8 cellular contexts compared by ENCODE assay signal in the genomic region with DNA sequence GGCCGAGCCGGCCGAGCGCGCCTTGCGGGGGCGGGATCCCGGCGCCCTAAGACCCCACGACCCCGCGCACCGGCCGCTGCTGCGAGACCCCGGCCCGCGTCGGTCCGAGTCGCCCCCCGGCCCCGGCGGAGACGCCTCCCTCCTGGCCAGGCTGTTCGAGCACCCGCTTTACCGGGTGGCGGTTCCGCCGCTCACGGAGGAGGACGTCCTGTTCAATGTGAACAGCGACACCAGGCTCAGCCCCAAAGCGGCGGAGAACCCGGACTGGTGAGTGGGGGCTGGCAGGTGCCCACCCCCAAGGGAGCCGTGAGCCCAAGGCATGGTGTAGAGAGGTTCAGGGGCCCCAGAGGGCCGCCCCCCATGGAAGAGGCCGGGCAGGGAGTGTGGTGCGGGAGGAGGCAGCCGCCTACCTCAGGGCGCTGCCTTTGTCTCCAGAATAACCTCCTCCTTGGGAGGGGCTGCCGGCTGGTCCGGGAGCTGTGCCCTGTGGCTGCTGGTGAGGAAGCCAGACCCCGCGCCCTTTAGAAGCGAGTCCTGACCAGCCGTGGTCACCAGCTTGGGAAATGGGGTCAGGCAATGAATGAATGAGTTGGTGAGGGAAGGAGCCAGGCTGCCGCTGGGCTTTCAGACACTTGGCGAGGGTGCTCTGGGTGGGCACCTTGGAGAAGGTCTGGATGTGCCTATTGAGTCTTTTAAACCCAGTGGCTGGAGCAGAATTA. TPM values are rescaled to one million over a fixed set of nuclear protein-coding genes. Genes with fewer than 3 reads are reported as not detected.
DNase-seq lines count a peak whose midpoint lies in the region; ATAC-seq and TF ChIP-seq lines count a peak whose summit lies in the region.

No MANE protein-coding gene starts in this region.

- intact Hi-C loops in left colon (cut with DNase I, micrococcal nuclease), result no loop called here

- in situ Hi-C loops in astrocyte of the cerebellum (cut with HindIII; ENCODE audit: low sequenced_read_pairs), result no loop called here

- peak; percentile 10 for ATAC-seq in left colon

- peak overlapping the region; percentile 97 for H3K4me3 ChIP-seq in astrocyte of the cerebellum (ENCODE audit: low read depth, low read length)

- H3K27ac Mint-ChIP-seq in stimulated activated naive CD8-positive, alpha-beta T cell treated with anti-CD3 and anti-CD28 coated beads, Interleukin-15, Interleukin-2, amounts not matched to agents 100 ng/mL and 50 ng/mL, for 24 hours, result no peak overlapping the region

- DNase-seq in NCI-H1105 treated with DMSO at 0.1 percent for 48 hours (lab: John Stamatoyannopoulos, UW), result peak; percentile 21
- no peak for DNase-seq in NCI-H1105 (lab: John Stamatoyannopoulos, UW)
- no peak for DNase-seq in astrocyte of the cerebellum (ENCODE audit: low read depth)
- DNase-seq in left colon, result peak in 1 of 2 donors; percentile 24
- DNase-seq in NCI-H2196 treated with DMSO at 0.1 percent for 48 hours (lab: John Stamatoyannopoulos, UW; ENCODE audit: unreplicated experiment), result no peak
- no peak for DNase-seq in glomerular visceral epithelial cell (ENCODE audit: extremely low spot score)
- DNase-seq in T-helper 1 cell, result no peak

- peaks cover 41% of the 10 kb centered on the region for H3K27me3 Mint-ChIP-seq in stimulated activated naive CD8-positive, alpha-beta T cell treated with anti-CD3 and anti-CD28 coated beads, Interleukin-15, Interleukin-2, amounts not matched to agents 100 ng/mL and 50 ng/mL, for 24 hours

- H3K4me3 Mint-ChIP-seq in stimulated activated naive CD8-positive, alpha-beta T cell treated with anti-CD3 and anti-CD28 coated beads, Interleukin-15, Interleukin-2, amounts not matched to agents 100 ng/mL and 50 ng/mL, for 24 hours, result peak overlapping the region; percentile 20

- TF ChIP-seq CTCF in astrocyte of the cerebellum (IDR thresholded peaks at IDR 0.05; ENCODE audit: low read depth, low read length, missing control alignments), result no peak

- no peaks in the 10 kb centered on the region for H3K36me3 Mint-ChIP-seq in stimulated activated naive CD8-positive, alpha-beta T cell treated with anti-CD3 and anti-CD28 coated beads, Interleukin-15, Interleukin-2, amounts not matched to agents 100 ng/mL and 50 ng/mL, for 24 hours (ENCODE audit: low read depth)

- peaks cover 3% of the 10 kb centered on the region for H3K4me1 Mint-ChIP-seq in stimulated activated naive CD8-positive, alpha-beta T cell treated with anti-CD3 and anti-CD28 coated beads, Interleukin-15, Interleukin-2, amounts not matched to agents 100 ng/mL and 50 ng/mL, for 24 hours (ENCODE audit: low read depth)

- no peaks in the 10 kb centered on the region for H3K9me3 Mint-ChIP-seq in stimulated activated naive CD8-positive, alpha-beta T cell treated with anti-CD3 and anti-CD28 coated beads, Interleukin-15, Interleukin-2, amounts not matched to agents 100 ng/mL and 50 ng/mL, for 24 hours

RNA-seq across cellular contexts. Expression of a gene that starts 1.3 kb away (rescaled TPM):
- 10 to 100 TPM; 11.3 to 16.9 TPM for total RNA-seq in left colon
